In genomic region chr19:917323-918151, GRCh38 we compare ENCODE assay signal across 8 cellular contexts. TPM values are rescaled to one million over a fixed set of nuclear protein-coding genes. Genes with fewer than 3 reads are reported as not detected.
DNase-seq lines count a peak whose midpoint lies in the region; ATAC-seq and TF ChIP-seq lines count a peak whose summit lies in the region.

KISS1R (plus strand) TSS chr19:917333; CDS start chr19:917503, 170 bp downstream.

- no peaks in the 10 kb centered on the region for H3K9me3 Mint-ChIP-seq in activated naive CD8-positive, alpha-beta T cell treated with anti-CD3 and anti-CD28 coated beads, Interleukin-2, amount 10 ng/mL, durations not matched to agents 7 days and 5 days

- peaks cover 8% of the 10 kb centered on the region for H3K27me3 Mint-ChIP-seq in activated naive CD8-positive, alpha-beta T cell treated with anti-CD3 and anti-CD28 coated beads, Interleukin-2, amount 10 ng/mL, durations not matched to agents 7 days and 5 days

- peak; percentile 15 for ATAC-seq in activated naive CD8-positive, alpha-beta T cell treated with anti-CD3 and anti-CD28 coated beads, Interleukin-2, amount 10 ng/mL, durations not matched to agents 7 days and 5 days (ENCODE audit: low read depth)
- no peak for ATAC-seq in GM18511 (IDR thresholded peaks at IDR 0.05; ENCODE audit: unreplicated experiment)

- DNase-seq in SKM-1 treated with dmso at 0.1 percent for 144 hours (lab: John Stamatoyannopoulos, UW; ENCODE audit: unreplicated experiment) (peak; percentile 24), SKM-1 (lab: John Stamatoyannopoulos, UW; ENCODE audit: unreplicated experiment) (no peak), NCI-H774 (lab: John Stamatoyannopoulos, UW) (peak; percentile 61), kidney epithelial cell (ENCODE audit: low read depth) (no peak), stomach (peak; percentile 44), ureter (ENCODE audit: low spot score) (no peak)
- peak; percentile 75 for DNase-seq in activated naive CD8-positive, alpha-beta T cell treated with anti-CD3 and anti-CD28 coated beads, Interleukin-2, amount 10 ng/mL, durations not matched to agents 7 days and 5 days

- no peaks in the 10 kb centered on the region for H3K36me3 ChIP-seq in kidney epithelial cell (ENCODE audit: control insufficient read depth, insufficient read depth, low read length)
- H3K36me3 ChIP-seq in stomach = no peaks in the 10 kb centered on the region

- intact Hi-C loops in stomach (cut with DNase I; ENCODE audit: low total_unique reads) = loop anchor here (5.0 kb wide), 2 partner anchors 50 to 150 kb away; no protein-coding TSS in a partner anchor

- H3K4me1 Mint-ChIP-seq in activated naive CD8-positive, alpha-beta T cell treated with anti-CD3 and anti-CD28 coated beads, Interleukin-2, amount 10 ng/mL, durations not matched to agents 7 days and 5 days = peaks cover 13% of the 10 kb centered on the region

- H3K27ac Mint-ChIP-seq in activated naive CD8-positive, alpha-beta T cell treated with anti-CD3 and anti-CD28 coated beads, Interleukin-2, amount 10 ng/mL, durations not matched to agents 7 days and 5 days = no peak within 1 kb of the TSS

- H3K27ac ChIP-seq in stomach = no peak within 1 kb of the TSS

- TF ChIP-seq EP300 in stomach (IDR thresholded peaks at IDR 0.05) = no peak

- H3K4me3 ChIP-seq in kidney epithelial cell (ENCODE audit: low read depth, low read length) (peak within 1 kb of the TSS; percentile 22), stomach (peak within 1 kb of the TSS; percentile 17 to 50 (median 33))

- TF ChIP-seq CTCF in kidney epithelial cell (IDR thresholded peaks at IDR 0.05; ENCODE audit: insufficient read depth, low read length, poor library complexity, severe bottlenecking) (peak; percentile 37), stomach (IDR thresholded peaks at IDR 0.05) (peak in 4 of 7 experiments; percentile 9 to 43 (median 20))

- H3K27me3 ChIP-seq in kidney epithelial cell (ENCODE audit: control insufficient read depth, insufficient read depth, low read length) = peaks cover 44% of the 10 kb centered on the region
- peaks cover 26 to 57% (median 53%) of the 10 kb centered on the region in 3 donors for H3K27me3 ChIP-seq in stomach

- no peak for TF ChIP-seq POLR2A in stomach (IDR thresholded peaks at IDR 0.05)

- H3K9me3 ChIP-seq in stomach = no peaks in the 10 kb centered on the region

- H3K36me3 Mint-ChIP-seq in activated naive CD8-positive, alpha-beta T cell treated with anti-CD3 and anti-CD28 coated beads, Interleukin-2, amount 10 ng/mL, durations not matched to agents 7 days and 5 days = no peaks in the 10 kb centered on the region

- peak within 1 kb of the TSS; percentile 76 for H3K4me3 Mint-ChIP-seq in activated naive CD8-positive, alpha-beta T cell treated with anti-CD3 and anti-CD28 coated beads, Interleukin-2, amount 10 ng/mL, durations not matched to agents 7 days and 5 days

- H3K4me1 ChIP-seq in stomach = peaks cover 36 to 65% (median 58%) of the 10 kb centered on the region in 4 donors

- POLR2A ChIA-PET in activated naive CD8-positive, alpha-beta T cell treated with anti-CD3 and anti-CD28 coated beads, Interleukin-2, amount 10 ng/mL, durations not matched to agents 7 days and 5 days (lab: Charles Lee) = interaction anchor here (0.6 to 3.2 kb wide), 4 partner anchors 9 to 57 kb away, joined by 3 to 26 read pairs (median 4); no protein-coding TSS in a partner anchor

- 1 to 5% (median 1%) methylated on average over 11 to 87 of the region's 87 CpGs for WGBS in stomach, 5 donors

RNA-seq across cellular contexts. Expression of gene KISS1R, which starts in this region (rescaled TPM):
- total RNA-seq in activated naive CD8-positive, alpha-beta T cell treated with anti-CD3 and anti-CD28 coated beads, Interleukin-2, amount 10 ng/mL, durations not matched to agents 7 days and 5 days = 1 to 10 TPM; 2.9 to 3.1 TPM
- total RNA-seq in kidney epithelial cell = 0.75 TPM in 1 of 2 replicates, not detected in the other
- not detected for total RNA-seq in stomach
- polyA plus RNA-seq in stomach = not detected
- not detected for total RNA-seq in ureter

Comparison
In these comparisons a context has a peak if more than half of its experiments do, and no peak if none do; other contexts are left out.
1. DNase-seq: peak in SKM-1 treated with dmso at 0.1 percent for 144 hours (single experiment), NCI-H774 (single experiment) and activated naive CD8-positive, alpha-beta T cell treated with anti-CD3 and anti-CD28 coated beads, Interleukin-2, amount 10 ng/mL, durations not matched to agents 7 days and 5 days (single experiment); none in SKM-1 (single experiment), kidney epithelial cell (single experiment) and ureter (single experiment).
2. Peak in DNase-seq and H3K4me3 ChIP-seq in stomach; RNA of the gene not detected or under 1 TPM.